Comparison of ENCODE assay signal across 1 cellular context in the genomic region with DNA sequence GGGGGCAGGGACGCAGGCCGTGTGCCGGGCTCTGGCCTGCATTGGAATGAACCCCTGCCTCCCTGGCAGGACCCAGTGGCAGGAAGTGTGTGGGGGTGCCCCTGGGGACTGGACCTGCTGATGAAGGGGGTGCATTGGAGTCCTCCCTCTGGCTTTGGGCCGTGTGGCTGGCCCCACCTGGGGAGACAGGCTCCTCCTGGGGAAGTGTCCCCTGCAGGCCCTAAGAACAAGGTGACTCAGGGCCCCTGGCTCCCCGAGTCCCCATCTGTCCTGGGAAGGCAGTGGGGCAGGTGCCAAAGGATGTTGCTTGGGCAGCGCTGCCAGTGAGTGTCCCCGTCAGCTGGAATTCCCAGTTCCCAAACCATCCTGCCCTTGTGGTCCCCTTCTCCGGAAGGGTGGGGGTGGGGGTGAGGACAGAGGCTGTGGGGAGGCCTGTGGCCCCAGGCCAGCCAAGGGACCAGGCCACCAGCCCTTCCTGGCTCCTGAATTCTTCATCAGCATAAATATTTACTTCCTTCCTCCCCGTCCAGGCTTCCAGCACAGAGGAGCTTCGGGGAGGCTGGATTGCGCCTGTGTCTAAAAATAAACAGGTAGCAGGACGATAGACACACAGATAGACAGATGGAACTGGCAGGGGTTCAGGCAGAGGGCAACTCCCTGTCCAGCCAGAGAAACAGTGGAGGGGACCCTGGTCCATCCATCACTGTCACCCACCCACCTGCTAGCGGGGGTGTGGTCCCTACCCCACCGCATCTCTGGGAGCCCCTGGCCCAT.
TF ChIP-seq lines count a peak whose summit lies in the region.

No MANE protein-coding gene starts in this region.

TF ChIP-seq in HepG2, 621 proteins besides CTCF, POLR2A, EP300 and RAD21 (continued from another document):
- TF ChIP-seq, protein P1, sequence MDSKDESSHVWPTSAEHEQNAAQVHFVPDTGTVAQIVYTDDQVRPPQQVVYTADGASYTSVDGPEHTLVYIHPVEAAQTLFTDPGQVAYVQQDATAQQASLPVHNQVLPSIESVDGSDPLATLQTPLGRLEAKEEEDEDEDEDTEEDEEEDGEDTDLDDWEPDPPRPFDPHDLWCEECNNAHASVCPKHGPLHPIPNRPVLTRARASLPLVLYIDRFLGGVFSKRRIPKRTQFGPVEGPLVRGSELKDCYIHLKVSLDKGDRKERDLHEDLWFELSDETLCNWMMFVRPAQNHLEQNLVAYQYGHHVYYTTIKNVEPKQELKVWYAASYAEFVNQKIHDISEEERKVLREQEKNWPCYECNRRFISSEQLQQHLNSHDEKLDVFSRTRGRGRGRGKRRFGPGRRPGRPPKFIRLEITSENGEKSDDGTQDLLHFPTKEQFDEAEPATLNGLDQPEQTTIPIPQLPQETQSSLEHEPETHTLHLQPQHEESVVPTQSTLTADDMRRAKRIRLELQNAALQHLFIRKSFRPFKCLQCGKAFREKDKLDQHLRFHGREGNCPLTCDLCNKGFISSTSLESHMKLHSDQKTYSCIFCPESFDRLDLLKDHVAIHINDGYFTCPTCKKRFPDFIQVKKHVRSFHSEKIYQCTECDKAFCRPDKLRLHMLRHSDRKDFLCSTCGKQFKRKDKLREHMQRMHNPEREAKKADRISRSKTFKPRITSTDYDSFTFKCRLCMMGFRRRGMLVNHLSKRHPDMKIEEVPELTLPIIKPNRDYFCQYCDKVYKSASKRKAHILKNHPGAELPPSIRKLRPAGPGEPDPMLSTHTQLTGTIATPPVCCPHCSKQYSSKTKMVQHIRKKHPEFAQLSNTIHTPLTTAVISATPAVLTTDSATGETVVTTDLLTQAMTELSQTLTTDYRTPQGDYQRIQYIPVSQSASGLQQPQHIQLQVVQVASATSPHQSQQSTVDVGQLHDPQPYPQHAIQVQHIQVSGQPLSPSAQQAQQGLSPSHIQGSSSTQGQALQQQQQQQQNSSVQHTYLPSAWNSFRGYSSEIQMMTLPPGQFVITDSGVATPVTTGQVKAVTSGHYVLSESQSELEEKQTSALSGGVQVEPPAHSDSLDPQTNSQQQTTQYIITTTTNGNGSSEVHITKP (CRISPR knock-in tag; IDR thresholded peaks at IDR 0.05; ENCODE audit: low read depth): no peak
- TF ChIP-seq ZNF558 (CRISPR knock-in tag; IDR thresholded peaks at IDR 0.05; ENCODE audit: borderline replicate concordance) (no peak), MEF2D (CRISPR knock-in tag; IDR thresholded peaks at IDR 0.05) (peak; percentile 75; the same call in 1 of the 2 replicates), MXD4 (CRISPR knock-in tag; IDR thresholded peaks at IDR 0.05) (no peak), ZNF629 (CRISPR knock-in tag; conservative IDR thresholded peaks at IDR 0.05) (no peak), MED1 (CRISPR knock-in tag; IDR thresholded peaks at IDR 0.05) (0 out of 2 replicates have a peak, but pooled peaks have one; percentile 30), HMG20B (CRISPR knock-in tag; conservative IDR thresholded peaks at IDR 0.05) (no peak), ZBTB44 (CRISPR knock-in tag; IDR thresholded peaks at IDR 0.05) (no peak), ZNF530 (CRISPR knock-in tag; IDR thresholded peaks at IDR 0.05; ENCODE audit: low read depth) (no peak), GRHL1 (CRISPR knock-in tag; conservative IDR thresholded peaks at IDR 0.05) (no peak), MTF2 (CRISPR knock-in tag; IDR thresholded peaks at IDR 0.05; ENCODE audit: borderline replicate concordance) (no peak), ZNF772 (CRISPR knock-in tag; IDR thresholded peaks at IDR 0.05) (0 out of 2 replicates have a peak, but pooled peaks have one; percentile 9), EEA1 (CRISPR knock-in tag; IDR thresholded peaks at IDR 0.05; ENCODE audit: borderline replicate concordance) (no peak), SAP130 (CRISPR knock-in tag; IDR thresholded peaks at IDR 0.05; ENCODE audit: low read depth) (peak; percentile 71), ZBTB21 (CRISPR knock-in tag; IDR thresholded peaks at IDR 0.05) (no peak), ZBTB38 (CRISPR knock-in tag; IDR thresholded peaks at IDR 0.05) (no peak), POLR2G (IDR thresholded peaks at IDR 0.05; ENCODE audit: low read depth, low read length) (no peak), NCOA5 (CRISPR knock-in tag; IDR thresholded peaks at IDR 0.05) (no peak), ZNF296 (CRISPR knock-in tag; conservative IDR thresholded peaks at IDR 0.05) (no peak), KDM3A (CRISPR knock-in tag; IDR thresholded peaks at IDR 0.05; ENCODE audit: low read depth) (no peak), CBX5 (CRISPR knock-in tag; IDR thresholded peaks at IDR 0.05; ENCODE audit: borderline replicate concordance) (no peak), ATF7-NPFF (CRISPR knock-in tag; IDR thresholded peaks at IDR 0.05; ENCODE audit: low read depth) (no peak), MEIS1 (CRISPR knock-in tag; IDR thresholded peaks at IDR 0.05; ENCODE audit: borderline replicate concordance) (0 out of 2 replicates have a peak, but pooled peaks have one; percentile 8)
- TF ChIP-seq, protein P2, sequence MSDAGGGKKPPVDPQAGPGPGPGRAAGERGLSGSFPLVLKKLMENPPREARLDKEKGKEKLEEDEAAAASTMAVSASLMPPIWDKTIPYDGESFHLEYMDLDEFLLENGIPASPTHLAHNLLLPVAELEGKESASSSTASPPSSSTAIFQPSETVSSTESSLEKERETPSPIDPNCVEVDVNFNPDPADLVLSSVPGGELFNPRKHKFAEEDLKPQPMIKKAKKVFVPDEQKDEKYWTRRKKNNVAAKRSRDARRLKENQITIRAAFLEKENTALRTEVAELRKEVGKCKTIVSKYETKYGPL (CRISPR knock-in tag; IDR thresholded peaks at IDR 0.05): no peak
- TF ChIP-seq, protein P3, sequence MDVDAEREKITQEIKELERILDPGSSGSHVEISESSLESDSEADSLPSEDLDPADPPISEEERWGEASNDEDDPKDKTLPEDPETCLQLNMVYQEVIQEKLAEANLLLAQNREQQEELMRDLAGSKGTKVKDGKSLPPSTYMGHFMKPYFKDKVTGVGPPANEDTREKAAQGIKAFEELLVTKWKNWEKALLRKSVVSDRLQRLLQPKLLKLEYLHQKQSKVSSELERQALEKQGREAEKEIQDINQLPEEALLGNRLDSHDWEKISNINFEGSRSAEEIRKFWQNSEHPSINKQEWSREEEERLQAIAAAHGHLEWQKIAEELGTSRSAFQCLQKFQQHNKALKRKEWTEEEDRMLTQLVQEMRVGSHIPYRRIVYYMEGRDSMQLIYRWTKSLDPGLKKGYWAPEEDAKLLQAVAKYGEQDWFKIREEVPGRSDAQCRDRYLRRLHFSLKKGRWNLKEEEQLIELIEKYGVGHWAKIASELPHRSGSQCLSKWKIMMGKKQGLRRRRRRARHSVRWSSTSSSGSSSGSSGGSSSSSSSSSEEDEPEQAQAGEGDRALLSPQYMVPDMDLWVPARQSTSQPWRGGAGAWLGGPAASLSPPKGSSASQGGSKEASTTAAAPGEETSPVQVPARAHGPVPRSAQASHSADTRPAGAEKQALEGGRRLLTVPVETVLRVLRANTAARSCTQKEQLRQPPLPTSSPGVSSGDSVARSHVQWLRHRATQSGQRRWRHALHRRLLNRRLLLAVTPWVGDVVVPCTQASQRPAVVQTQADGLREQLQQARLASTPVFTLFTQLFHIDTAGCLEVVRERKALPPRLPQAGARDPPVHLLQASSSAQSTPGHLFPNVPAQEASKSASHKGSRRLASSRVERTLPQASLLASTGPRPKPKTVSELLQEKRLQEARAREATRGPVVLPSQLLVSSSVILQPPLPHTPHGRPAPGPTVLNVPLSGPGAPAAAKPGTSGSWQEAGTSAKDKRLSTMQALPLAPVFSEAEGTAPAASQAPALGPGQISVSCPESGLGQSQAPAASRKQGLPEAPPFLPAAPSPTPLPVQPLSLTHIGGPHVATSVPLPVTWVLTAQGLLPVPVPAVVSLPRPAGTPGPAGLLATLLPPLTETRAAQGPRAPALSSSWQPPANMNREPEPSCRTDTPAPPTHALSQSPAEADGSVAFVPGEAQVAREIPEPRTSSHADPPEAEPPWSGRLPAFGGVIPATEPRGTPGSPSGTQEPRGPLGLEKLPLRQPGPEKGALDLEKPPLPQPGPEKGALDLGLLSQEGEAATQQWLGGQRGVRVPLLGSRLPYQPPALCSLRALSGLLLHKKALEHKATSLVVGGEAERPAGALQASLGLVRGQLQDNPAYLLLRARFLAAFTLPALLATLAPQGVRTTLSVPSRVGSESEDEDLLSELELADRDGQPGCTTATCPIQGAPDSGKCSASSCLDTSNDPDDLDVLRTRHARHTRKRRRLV (CRISPR knock-in tag; IDR thresholded peaks at IDR 0.05): 0 out of 2 replicates have a peak, but pooled peaks have one; percentile 7
- TF ChIP-seq, protein P4, sequence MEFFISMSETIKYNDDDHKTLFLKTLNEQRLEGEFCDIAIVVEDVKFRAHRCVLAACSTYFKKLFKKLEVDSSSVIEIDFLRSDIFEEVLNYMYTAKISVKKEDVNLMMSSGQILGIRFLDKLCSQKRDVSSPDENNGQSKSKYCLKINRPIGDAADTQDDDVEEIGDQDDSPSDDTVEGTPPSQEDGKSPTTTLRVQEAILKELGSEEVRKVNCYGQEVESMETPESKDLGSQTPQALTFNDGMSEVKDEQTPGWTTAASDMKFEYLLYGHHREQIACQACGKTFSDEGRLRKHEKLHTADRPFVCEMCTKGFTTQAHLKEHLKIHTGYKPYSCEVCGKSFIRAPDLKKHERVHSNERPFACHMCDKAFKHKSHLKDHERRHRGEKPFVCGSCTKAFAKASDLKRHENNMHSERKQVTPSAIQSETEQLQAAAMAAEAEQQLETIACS (CRISPR knock-in tag; IDR thresholded peaks at IDR 0.05): 0 out of 2 replicates have a peak, but pooled peaks have one; percentile 3
- TF ChIP-seq, protein P5, sequence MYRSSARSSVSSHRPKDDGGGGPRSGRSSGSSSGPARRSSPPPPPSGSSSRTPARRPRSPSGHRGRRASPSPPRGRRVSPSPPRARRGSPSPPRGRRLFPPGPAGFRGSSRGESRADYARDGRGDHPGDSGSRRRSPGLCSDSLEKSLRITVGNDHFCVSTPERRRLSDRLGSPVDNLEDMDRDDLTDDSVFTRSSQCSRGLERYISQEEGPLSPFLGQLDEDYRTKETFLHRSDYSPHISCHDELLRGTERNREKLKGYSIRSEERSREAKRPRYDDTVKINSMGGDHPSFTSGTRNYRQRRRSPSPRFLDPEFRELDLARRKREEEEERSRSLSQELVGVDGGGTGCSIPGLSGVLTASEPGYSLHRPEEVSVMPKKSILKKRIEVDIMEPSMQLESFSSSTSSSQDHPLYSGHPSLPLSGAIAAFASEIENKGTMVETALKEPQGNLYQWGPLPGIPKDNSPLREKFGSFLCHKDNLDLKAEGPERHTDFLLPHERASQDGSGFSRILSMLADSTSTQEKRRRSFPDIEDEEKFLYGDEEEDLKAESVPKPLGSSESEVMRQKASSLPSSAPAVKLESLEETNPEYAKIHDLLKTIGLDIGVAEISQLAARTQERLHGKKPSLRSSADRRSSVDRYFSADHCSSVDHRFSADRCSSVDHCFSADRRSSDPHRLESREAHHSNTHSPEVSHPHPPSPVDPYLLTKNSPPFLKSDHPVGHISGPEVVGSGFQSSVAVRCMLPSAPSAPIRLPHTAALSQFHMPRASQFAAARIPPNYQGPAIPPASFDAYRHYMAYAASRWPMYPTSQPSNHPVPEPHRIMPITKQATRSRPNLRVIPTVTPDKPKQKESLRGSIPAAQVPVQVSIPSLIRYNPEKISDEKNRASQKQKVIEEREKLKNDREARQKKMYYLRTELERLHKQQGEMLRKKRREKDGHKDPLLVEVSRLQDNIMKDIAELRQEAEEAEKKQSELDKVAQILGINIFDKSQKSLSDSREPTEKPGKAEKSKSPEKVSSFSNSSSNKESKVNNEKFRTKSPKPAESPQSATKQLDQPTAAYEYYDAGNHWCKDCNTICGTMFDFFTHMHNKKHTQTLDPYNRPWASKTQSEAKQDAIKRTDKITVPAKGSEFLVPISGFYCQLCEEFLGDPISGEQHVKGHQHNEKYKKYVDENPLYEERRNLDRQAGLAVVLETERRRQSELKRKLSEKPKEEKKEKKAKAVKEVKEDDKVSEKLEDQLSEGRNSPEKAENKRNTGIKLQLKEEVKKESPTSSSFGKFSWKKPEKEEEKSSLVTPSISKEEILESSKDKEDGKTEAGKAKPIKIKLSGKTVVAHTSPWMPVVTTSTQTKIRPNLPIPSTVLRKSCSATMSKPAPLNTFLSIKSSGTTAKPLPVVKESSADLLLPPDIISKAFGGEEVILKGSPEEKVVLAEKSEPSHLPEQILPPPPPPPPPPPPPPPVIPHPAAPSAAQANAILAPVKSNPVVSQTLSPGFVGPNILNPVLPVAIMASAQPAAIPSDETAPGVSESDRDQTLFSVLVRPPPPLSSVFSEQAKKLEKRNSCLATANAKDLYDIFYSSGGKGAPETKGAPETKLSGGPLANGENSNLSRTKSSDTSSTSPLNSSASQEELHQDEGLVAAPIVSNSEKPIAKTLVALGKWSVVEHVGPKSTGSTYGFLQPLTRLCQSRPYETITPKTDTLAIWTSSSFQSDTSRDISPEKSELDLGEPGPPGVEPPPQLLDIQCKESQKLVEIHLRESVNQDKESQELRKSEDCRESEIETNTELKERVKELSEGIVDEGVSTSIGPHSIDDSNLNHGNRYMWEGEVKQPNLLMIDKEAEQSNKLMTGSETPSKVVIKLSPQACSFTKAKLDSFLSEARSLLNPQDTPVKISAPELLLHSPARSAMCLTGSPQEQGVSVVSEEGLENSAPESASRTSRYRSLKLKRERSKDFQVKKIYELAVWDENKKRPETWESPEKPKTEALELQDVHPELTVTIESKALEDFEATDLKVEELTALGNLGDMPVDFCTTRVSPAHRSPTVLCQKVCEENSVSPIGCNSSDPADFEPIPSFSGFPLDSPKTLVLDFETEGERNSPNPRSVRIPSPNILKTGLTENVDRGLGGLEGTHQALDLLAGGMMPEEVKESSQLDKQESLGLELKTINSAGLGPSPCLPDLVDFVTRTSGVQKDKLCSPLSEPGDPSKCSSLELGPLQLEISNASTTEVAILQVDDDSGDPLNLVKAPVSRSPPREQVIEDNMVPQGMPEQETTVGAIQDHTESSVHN (CRISPR knock-in tag; IDR thresholded peaks at IDR 0.05): no peak
